ENCODE assay signal across 27 cellular contexts in genomic region chr10:124016795-124017375, GRCh38.
"Had no signal": no experiment of that assay in that cellular context is flagged by ENCODE, and none has a peak within 500 bp of the region (broad histone marks: within the 10 kb centered on the region; RNA-seq: fewer than 3 reads in every experiment).

No MANE protein-coding gene starts in this region.

- H3K27ac ChIP-seq: adrenal gland, ascending aorta, brain microvascular endothelial cell, foreskin keratinocyte, hepatocyte, lower lobe of right lung, ovary, prostate gland, tibial artery, WERI-Rb-1 had no signal

- H3K36me3 Mint-ChIP-seq: activated naive CD8-positive, alpha-beta T cell had no signal

- H3K27me3 Mint-ChIP-seq: activated naive CD8-positive, alpha-beta T cell had no signal

- H3K4me3 ChIP-seq: adrenal gland, ascending aorta, hepatocyte, lower lobe of right lung, mucosa of descending colon, ovary, prostate gland, tibial artery had no signal

- H3K4me1 ChIP-seq: adrenal gland, ascending aorta, lower lobe of right lung, prostate gland, tibial artery had no signal

- H3K27ac Mint-ChIP-seq: activated naive CD8-positive, alpha-beta T cell; activated T-helper 2 cell treated with anti-CD3 and anti-CD28 coated beads, Interferon-gamma antibody, Interleukin-2, Interleukin-4, amounts not matched to agents 10 μg/mL and 5 μg/mL and 100 μg/mL, durations not matched to agents 14 hours and 24 hours and 36 hours; dendritic cell treated with granulocyte-macrophage colony-stimulating factor and Interleukin-4, amounts not matched to agents 40 ng/mL and 50 ng/mL, for 4 days had no signal

- H3K4me3 Mint-ChIP-seq: activated naive CD8-positive, alpha-beta T cell; activated T-cell treated with anti-CD3 and anti-CD28 coated beads, Interleukin-2, amount 50 U/mL, for 4 hours; dendritic cell treated with granulocyte-macrophage colony-stimulating factor and Interleukin-4, amounts not matched to agents 40 ng/mL and 50 ng/mL, for 4 days; neural crest cell had no signal

- ATAC-seq: activated T-cell treated with anti-CD3 and anti-CD28 coated beads, Interleukin-2, amount 50 U/mL, for 4 hours; foreskin keratinocyte; lower lobe of right lung; mucosa of descending colon; stimulated activated naive CD8-positive, alpha-beta T cell treated with anti-CD3 and anti-CD28 coated beads, Interleukin-15, Interleukin-2, amounts not matched to agents 100 U/mL and 50 U/mL, for 24 hours had no signal

- DNase-seq: activated CD4-positive, alpha-beta T cell treated with anti-CD3 and anti-CD28 coated beads, Interleukin-2, amount 50 U/mL, for 4 hours; activated CD8-positive, alpha-beta memory T cell treated with anti-CD3 and anti-CD28 coated beads for 24 hours; activated CD8-positive, alpha-beta memory T cell treated with anti-CD3 and anti-CD28 coated beads, Interleukin-2, amount 50 U/mL, for 48 hours; activated naive CD4-positive, alpha-beta T cell; activated T-cell treated with anti-CD3 and anti-CD28 coated beads, Interleukin-2, amount 50 U/mL, for 4 hours; adrenal gland; brain microvascular endothelial cell; caudate nucleus; effector CD8-positive, alpha-beta T cell; erythroblast; foreskin keratinocyte; lower lobe of right lung; mesendoderm; stimulated activated CD4-positive, alpha-beta T cell treated with anti-CD3 and anti-CD28 coated beads, Interleukin-4, amount 100 ng/mL, for 24 hours; stimulated activated naive CD8-positive, alpha-beta T cell treated with anti-CD3 and anti-CD28 coated beads, Interleukin-15, Interleukin-2, amounts not matched to agents 100 U/mL and 50 U/mL, for 24 hours; T-helper 1 cell; tibial artery; WERI-Rb-1 had no signal

- H3K9me3 ChIP-seq: adrenal gland, ascending aorta, lower lobe of right lung, prostate gland, tibial artery had no signal

- H3K27me3 ChIP-seq: adrenal gland, ascending aorta, brain microvascular endothelial cell, foreskin keratinocyte, hepatocyte, ovary, tibial artery had no signal

- H3K36me3 ChIP-seq: brain microvascular endothelial cell, ovary, WERI-Rb-1 had no signal
